In the genomic region with DNA sequence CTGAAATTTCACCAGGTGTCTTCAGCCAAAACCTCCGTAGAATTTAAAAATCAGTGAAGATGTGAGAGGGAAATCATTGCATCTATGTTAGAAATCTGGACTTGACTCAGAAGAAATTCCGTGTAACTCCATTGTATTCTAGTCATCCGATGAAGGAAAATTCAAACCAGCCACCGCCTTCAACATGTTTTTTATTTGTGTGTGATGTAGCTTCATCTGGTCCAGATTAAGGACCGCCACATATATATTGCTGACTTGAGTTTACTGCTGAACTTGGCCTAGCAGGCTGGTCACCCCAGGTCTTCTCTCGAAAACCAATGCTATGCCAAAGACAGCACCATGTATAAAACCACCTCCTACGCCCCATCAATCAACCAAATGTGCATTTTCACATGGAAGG, we compare ENCODE assay signal across 24 cellular contexts.
DNase-seq lines count a peak whose midpoint lies in the region; ATAC-seq and TF ChIP-seq lines count a peak whose summit lies in the region.
"Had no signal": no experiment of that assay in that cellular context is flagged by ENCODE, and none has a peak within 500 bp of the region (broad histone marks: within the 10 kb centered on the region; RNA-seq: fewer than 3 reads in every experiment).

No MANE protein-coding gene starts in this region.

- H3K9me3 ChIP-seq in naive thymus-derived CD4-positive, alpha-beta T cell (ENCODE audit: control insufficient read depth in 2 of 3, low read length in 3 of 3) = no peaks in the 10 kb centered on the region
- H3K9me3 ChIP-seq: adrenal gland, ovary, Peyer's patch, right lobe of liver, tibial artery had no signal

- no peaks in the 10 kb centered on the region for H3K27me3 ChIP-seq in naive thymus-derived CD4-positive, alpha-beta T cell (ENCODE audit: control insufficient read depth in 2 of 2, insufficient read depth in 2 of 2, low read length in 2 of 2)
- H3K27me3 ChIP-seq: adrenal gland, cardiac muscle cell, foreskin keratinocyte, ovary, Peyer's patch, right lobe of liver, tibial artery had no signal

- POLR2A ChIA-PET in naive thymus-derived CD4-positive, alpha-beta T cell (lab: Charles Lee) = interaction anchor here (0.9 to 1.9 kb wide), 4 partner anchors 10 to 49 kb away, joined by 3 to 9 read pairs (median 4); no protein-coding TSS in a partner anchor

- peak overlapping the region; percentile 46 for H3K27ac ChIP-seq in C4-2B
- no peak overlapping the region for H3K27ac ChIP-seq in naive thymus-derived CD4-positive, alpha-beta T cell (ENCODE audit: low read depth, low read length)
- H3K27ac ChIP-seq: adrenal gland, foreskin keratinocyte, KMS-11, ovary, right lobe of liver, tibial artery had no signal

- peaks cover 29% of the 10 kb centered on the region for H3K36me3 Mint-ChIP-seq in activated T-helper 2 cell treated with anti-CD3 and anti-CD28 coated beads, Interferon-gamma antibody, Interleukin-2, Interleukin-4, amounts not matched to agents 10 μg/mL and 5 μg/mL and 100 μg/mL, durations not matched to agents 14 hours and 24 hours and 36 hours (ENCODE audit: low read depth)
- peaks cover 17 to 72% (median 48%) of the 10 kb centered on the region in 5 donors for H3K36me3 Mint-ChIP-seq in naive thymus-derived CD4-positive, alpha-beta T cell
- H3K36me3 Mint-ChIP-seq in natural killer cell = no peaks in the 10 kb centered on the region
- H3K36me3 Mint-ChIP-seq: stimulated activated effector memory CD8-positive, alpha-beta T cell treated with anti-CD3 and anti-CD28 coated beads, Interleukin-12 subunit alpha, Interleukin-12 subunit beta, amount 100 ng/mL, for 72 hours had no signal

- ATAC-seq in naive thymus-derived CD4-positive, alpha-beta T cell = no peak
- ATAC-seq in natural killer cell = no peak
- ATAC-seq: right lobe of liver; stimulated activated effector memory CD8-positive, alpha-beta T cell treated with anti-CD3 and anti-CD28 coated beads, Interleukin-12 subunit alpha, Interleukin-12 subunit beta, amount 100 ng/mL, for 72 hours had no signal

- TF ChIP-seq CTCF in C4-2B (conservative IDR thresholded peaks at IDR 0.05) (no peak), natural killer cell (IDR thresholded peaks at IDR 0.05) (no peak)

- CTCF ChIA-PET in naive thymus-derived CD4-positive, alpha-beta T cell (lab: Charles Lee) = interaction anchor here (0.7 kb wide), 2 partner anchors 36 to 44 kb away, joined by 3 to 4 read pairs; no protein-coding TSS in a partner anchor

- peaks cover 48% of the 10 kb centered on the region for H3K4me1 Mint-ChIP-seq in activated T-helper 2 cell treated with anti-CD3 and anti-CD28 coated beads, Interferon-gamma antibody, Interleukin-2, Interleukin-4, amounts not matched to agents 10 μg/mL and 5 μg/mL and 100 μg/mL, durations not matched to agents 14 hours and 24 hours and 36 hours (ENCODE audit: low read depth)
- H3K4me1 Mint-ChIP-seq in naive thymus-derived CD4-positive, alpha-beta T cell = peaks cover 20 to 98% (median 83%) of the 10 kb centered on the region in 7 donors
- peaks cover 16% of the 10 kb centered on the region in 2 donors for H3K4me1 Mint-ChIP-seq in natural killer cell

- peaks cover 12 to 50% of the 10 kb centered on the region in 2 donors for H3K4me1 ChIP-seq in naive thymus-derived CD4-positive, alpha-beta T cell (ENCODE audit: control insufficient read depth in 2 of 2, insufficient read depth in 2 of 2, low read length in 2 of 2)
- H3K4me1 ChIP-seq: adrenal gland, Peyer's patch, right lobe of liver had no signal

- DNase-seq in EH (ENCODE audit: low read depth) = peak; percentile 32
- no peak for DNase-seq in activated T-helper 2 cell treated with anti-CD3 and anti-CD28 coated beads, Interferon-gamma antibody, Interleukin-2, Interleukin-4, amounts not matched to agents 10 μg/mL and 5 μg/mL and 100 μg/mL, durations not matched to agents 14 hours and 24 hours and 36 hours (ENCODE audit: low spot score)
- DNase-seq in naive thymus-derived CD4-positive, alpha-beta T cell = no peak
- DNase-seq in HuH-7 (ENCODE audit: low spot score) = no peak
- DNase-seq in natural killer cell = no peak
- DNase-seq in iPS-NIHi11 (ENCODE audit: low spot score) = no peak
- no peak for DNase-seq in ureter (ENCODE audit: low spot score)
- DNase-seq: adrenal gland, DND-41, H7, NCI-H2029 treated with DMSO at 0.1 percent for 48 hours, NCI-H446, ovary, Peyer's patch, right lobe of liver, T1000, tibial artery had no signal

- peaks cover 0 to 19% (median 0%) of the 10 kb centered on the region in 3 experiments for H3K36me3 ChIP-seq in naive thymus-derived CD4-positive, alpha-beta T cell (ENCODE audit: control insufficient read depth in 2 of 3, insufficient read depth in 3 of 3, low read length in 3 of 3)
- H3K36me3 ChIP-seq: adrenal gland, cardiac muscle cell, ovary, Peyer's patch, right lobe of liver, tibial artery had no signal

- no peaks in the 10 kb centered on the region for H3K27me3 Mint-ChIP-seq in activated T-helper 2 cell treated with anti-CD3 and anti-CD28 coated beads, Interferon-gamma antibody, Interleukin-2, Interleukin-4, amounts not matched to agents 10 μg/mL and 5 μg/mL and 100 μg/mL, durations not matched to agents 14 hours and 24 hours and 36 hours (ENCODE audit: low read depth)
- peaks cover 0 to 9% (median 0%) of the 10 kb centered on the region in 5 donors for H3K27me3 Mint-ChIP-seq in naive thymus-derived CD4-positive, alpha-beta T cell
- H3K27me3 Mint-ChIP-seq in natural killer cell (ENCODE audit: low read depth in 2 of 2) = no peaks in the 10 kb centered on the region
- H3K27me3 Mint-ChIP-seq: dendritic cell treated with granulocyte-macrophage colony-stimulating factor and Interleukin-4, amounts not matched to agents 40 ng/mL and 50 ng/mL, for 4 days had no signal

- intact Hi-C loops in activated T-helper 2 cell treated with anti-CD3 and anti-CD28 coated beads, Interferon-gamma antibody, Interleukin-2, Interleukin-4, amounts not matched to agents 10 μg/mL and 5 μg/mL and 100 μg/mL, durations not matched to agents 14 hours and 24 hours and 36 hours (cut with micrococcal nuclease) = no loop called here
- intact Hi-C loops in naive thymus-derived CD4-positive, alpha-beta T cell (cut with micrococcal nuclease) = no loop called here
- intact Hi-C loops in natural killer cell (cut with micrococcal nuclease) = no loop called here

- H3K9me3 Mint-ChIP-seq in activated T-helper 2 cell treated with anti-CD3 and anti-CD28 coated beads, Interferon-gamma antibody, Interleukin-2, Interleukin-4, amounts not matched to agents 10 μg/mL and 5 μg/mL and 100 μg/mL, durations not matched to agents 14 hours and 24 hours and 36 hours = no peaks in the 10 kb centered on the region
- peaks cover 0 to 5% (median 0%) of the 10 kb centered on the region in 11 donors for H3K9me3 Mint-ChIP-seq in naive thymus-derived CD4-positive, alpha-beta T cell
- H3K9me3 Mint-ChIP-seq in natural killer cell = no peaks in the 10 kb centered on the region
- H3K9me3 Mint-ChIP-seq: dendritic cell treated with granulocyte-macrophage colony-stimulating factor and Interleukin-4, amounts not matched to agents 40 ng/mL and 50 ng/mL, for 4 days; stimulated activated effector memory CD8-positive, alpha-beta T cell treated with anti-CD3 and anti-CD28 coated beads, Interleukin-12 subunit alpha, Interleukin-12 subunit beta, amount 100 ng/mL, for 72 hours had no signal

- H3K27ac Mint-ChIP-seq in activated T-helper 2 cell treated with anti-CD3 and anti-CD28 coated beads, Interferon-gamma antibody, Interleukin-2, Interleukin-4, amounts not matched to agents 10 μg/mL and 5 μg/mL and 100 μg/mL, durations not matched to agents 14 hours and 24 hours and 36 hours = peak overlapping the region; percentile 95
- H3K27ac Mint-ChIP-seq in naive thymus-derived CD4-positive, alpha-beta T cell = peak overlapping the region in 8 of 9 donors; percentile 78 to 99 (median 93)
- no peak overlapping the region for H3K27ac Mint-ChIP-seq in natural killer cell
- H3K27ac Mint-ChIP-seq: dendritic cell treated with granulocyte-macrophage colony-stimulating factor and Interleukin-4, amounts not matched to agents 40 ng/mL and 50 ng/mL, for 4 days had no signal

- H3K4me3 Mint-ChIP-seq in activated T-helper 2 cell treated with anti-CD3 and anti-CD28 coated beads, Interferon-gamma antibody, Interleukin-2, Interleukin-4, amounts not matched to agents 10 μg/mL and 5 μg/mL and 100 μg/mL, durations not matched to agents 14 hours and 24 hours and 36 hours (ENCODE audit: low read depth) = no peak overlapping the region
- peak overlapping the region in 5 of 10 donors; percentile 0 to 61 (median 7) for H3K4me3 Mint-ChIP-seq in naive thymus-derived CD4-positive, alpha-beta T cell
- no peak overlapping the region for H3K4me3 Mint-ChIP-seq in natural killer cell
- H3K4me3 Mint-ChIP-seq: dendritic cell treated with granulocyte-macrophage colony-stimulating factor and Interleukin-4, amounts not matched to agents 40 ng/mL and 50 ng/mL, for 4 days had no signal

- H3K4me3 ChIP-seq in naive thymus-derived CD4-positive, alpha-beta T cell (ENCODE audit: low read length) = no peak overlapping the region
- H3K4me3 ChIP-seq: adrenal gland, cardiac muscle cell, lung, ovary, Peyer's patch, right lobe of liver, tibial artery had no signal

Comparison
In these comparisons a context has a peak if more than half of its experiments do, and no peak if none do; other contexts are left out.
1. H3K27ac Mint-ChIP-seq: peak in activated T-helper 2 cell treated with anti-CD3 and anti-CD28 coated beads, Interferon-gamma antibody, Interleukin-2, Interleukin-4, amounts not matched to agents 10 μg/mL and 5 μg/mL and 100 μg/mL, durations not matched to agents 14 hours and 24 hours and 36 hours (single experiment) and naive thymus-derived CD4-positive, alpha-beta T cell (8 of 9); none in natural killer cell (0 of 2).